In genomic region chr16:1971678-1972489, GRCh38 we compare ENCODE assay signal across 8 cellular contexts. TPM values are rescaled to one million over a fixed set of nuclear protein-coding genes. Genes with fewer than 3 reads are reported as not detected.
DNase-seq lines count a peak whose midpoint lies in the region; ATAC-seq and TF ChIP-seq lines count a peak whose summit lies in the region.

TBL3 (plus strand) TSS chr16:1972053; CDS start chr16:1972165, 112 bp downstream.

- H3K4me3 Mint-ChIP-seq in chondrocyte (ENCODE audit: unreplicated experiment) = peak within 1 kb of the TSS; percentile 96

- TF ChIP-seq CTCF in chondrocyte (IDR thresholded peaks at IDR 0.05) = no peak
- no peak for TF ChIP-seq CTCF in kidney epithelial cell (IDR thresholded peaks at IDR 0.05; ENCODE audit: insufficient read depth, low read length, poor library complexity, severe bottlenecking)

- peak within 1 kb of the TSS; percentile 97 for H3K27ac Mint-ChIP-seq in chondrocyte (ENCODE audit: unreplicated experiment)

- H3K4me1 Mint-ChIP-seq in chondrocyte (ENCODE audit: low read depth) = peaks cover 24% of the 10 kb centered on the region

- peak within 1 kb of the TSS; percentile 91 for H3K4me3 ChIP-seq in kidney epithelial cell (ENCODE audit: low read depth, low read length)

- peak; percentile 72 for ATAC-seq in GM19035 (IDR thresholded peaks at IDR 0.05; ENCODE audit: unreplicated experiment)
- ATAC-seq in HG03342 (IDR thresholded peaks at IDR 0.05; ENCODE audit: unreplicated experiment) = peak; percentile 71

- no peaks in the 10 kb centered on the region for H3K9me3 Mint-ChIP-seq in chondrocyte (ENCODE audit: low read depth)

- H3K27me3 ChIP-seq in kidney epithelial cell (ENCODE audit: control insufficient read depth, insufficient read depth, low read length) = no peaks in the 10 kb centered on the region

- H3K36me3 ChIP-seq in kidney epithelial cell (ENCODE audit: control insufficient read depth, insufficient read depth, low read length) = peaks cover 5% of the 10 kb centered on the region

- DNase-seq in AML-193 (lab: John Stamatoyannopoulos, UW) = peak; percentile 76 to 86
- peak; percentile 87 for DNase-seq in NCI-H460 (ENCODE audit: extremely low read depth, low read depth)
- DNase-seq in activated CD4-positive, alpha-beta T cell treated with anti-CD3 and anti-CD28 coated beads for 24 hours (ENCODE audit: low read depth in 2 of 2) = peak; percentile 91 to 92
- peak; percentile 97 for DNase-seq in chondrocyte (ENCODE audit: low spot score)
- peak; percentile 61 for DNase-seq in kidney epithelial cell (ENCODE audit: low read depth)
- peak; percentile 96 for DNase-seq in stimulated activated CD4-positive, alpha-beta T cell treated with anti-CD3 and anti-CD28 coated beads, Interleukin-15, amount 100 ng/mL, for 24 hours

- H3K36me3 Mint-ChIP-seq in chondrocyte (ENCODE audit: low read depth) = peaks cover 10% of the 10 kb centered on the region

- no peaks in the 10 kb centered on the region for H3K27me3 Mint-ChIP-seq in chondrocyte (ENCODE audit: low read depth)

RNA-seq across cellular contexts. Expression of gene TBL3, which starts in this region (rescaled TPM):
- total RNA-seq in NCI-H460 (2014; rRNA removed; shearing (Covaris generic)) = 32.0 and 34.1 TPM in 2 replicates
- 234 and 389 TPM in 2 replicates for polyA plus RNA-seq in NCI-H460 (2014; cell fraction: nucleus; rRNA removed)
- 20.9 to 40.1 TPM (median 21.6 TPM) in 3 replicates for total RNA-seq in chondrocyte
- total RNA-seq in kidney epithelial cell = 53.5 and 70.3 TPM in 2 replicates

Comparison
In these comparisons a context has a peak if more than half of its experiments do, and no peak if none do; other contexts are left out.
1. Peak in every context shown above with its lines: DNase-seq, ATAC-seq and H3K4me3 ChIP-seq.